Comparison of ENCODE assay signal across 8 cellular contexts in genomic region chr3:20041197-20041780, GRCh38.
DNase-seq lines count a peak whose midpoint lies in the region; ATAC-seq and TF ChIP-seq lines count a peak whose summit lies in the region.

No MANE protein-coding gene starts in this region.

- TF ChIP-seq CTCF in WI38 (IDR thresholded peaks at IDR 0.05; ENCODE audit: low read depth, low read length) (no peak), cardiac fibroblast (IDR thresholded peaks at IDR 0.05; ENCODE audit: low read depth, low read length) (no peak)

- TF ChIP-seq POLR2A in GM18505 (IDR thresholded peaks at IDR 0.05; ENCODE audit: borderline replicate concordance, extremely low read depth, insufficient read depth, insufficient read length), result peak; percentile 38

- ATAC-seq in GM18505 (IDR thresholded peaks at IDR 0.05; ENCODE audit: unreplicated experiment) (peak; percentile 38), HG02798 (IDR thresholded peaks at IDR 0.05; ENCODE audit: poor library complexity, unreplicated experiment) (peak; percentile 57)

- DNase-seq in NCI-H146 (lab: John Stamatoyannopoulos, UW) (peak; percentile 76), cardiac fibroblast (ENCODE audit: low read depth in 2 of 2) (peak; percentile 60 to 73), iris pigment epithelial cell (ENCODE audit: low read depth) (peak; percentile 31), DMS153 treated with DMSO at 0.1 percent for 48 hours (lab: John Stamatoyannopoulos, UW; ENCODE audit: unreplicated experiment) (no peak)
- peak; percentile 62 to 80 for DNase-seq in stimulated activated CD4-positive, alpha-beta T cell treated with anti-CD3 and anti-CD28 coated beads, Interleukin-12 subunit alpha, Interleukin-12 subunit beta, amount 100 ng/mL, for 24 hours (ENCODE audit: low read depth in 2 of 2)

- peak overlapping the region; percentile 75 for H3K4me3 ChIP-seq in WI38 (ENCODE audit: low read depth, low read length)
- H3K4me3 ChIP-seq in cardiac fibroblast (replicated peaks in 1 of 2; ENCODE audit: low read depth in 2 of 2, low read length in 2 of 2), result peak overlapping the region; percentile 82 to 84
